11 cellular contexts compared by ENCODE assay signal in the genomic region with DNA sequence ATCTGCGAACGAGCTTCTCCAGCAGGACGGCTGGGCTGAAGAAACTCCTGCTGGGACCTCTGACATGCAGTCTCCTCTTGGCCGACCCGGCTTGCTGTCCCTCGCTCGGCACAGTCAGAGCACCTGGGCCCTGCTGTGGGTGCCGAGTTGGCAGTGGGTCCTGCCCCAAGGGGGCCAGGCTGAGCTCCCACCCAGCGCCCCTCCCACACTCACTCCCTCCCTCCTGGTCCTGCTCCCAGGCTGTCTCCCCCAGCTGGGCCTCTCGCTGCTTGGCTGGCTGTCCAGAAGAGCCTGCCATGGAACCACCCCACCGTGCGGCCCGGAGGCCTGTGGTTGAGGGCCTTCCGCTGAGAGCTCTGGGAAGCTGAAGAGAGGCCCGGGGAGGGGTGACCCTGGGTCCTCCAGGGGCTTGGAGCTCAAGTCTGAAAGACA. TPM values are rescaled to one million over a fixed set of nuclear protein-coding genes. Genes with fewer than 3 reads are reported as not detected.
A peak's percentile ranks its signal among the peaks of the same experiment; 100 is the strongest.
DNase-seq lines count a peak whose midpoint lies in the region; ATAC-seq and TF ChIP-seq lines count a peak whose summit lies in the region.
"Had no signal": no experiment of that assay in that cellular context is flagged by ENCODE, and none has a peak within 500 bp of the region (broad histone marks: within the 10 kb centered on the region; RNA-seq: fewer than 3 reads in every experiment).

No MANE protein-coding gene starts in this region.

- CTCF ChIA-PET in CD4-positive, alpha-beta memory T cell (lab: Charles Lee; ENCODE audit: partially characterized antibody): no interaction called here
- CTCF ChIA-PET in WTC11 (lab: Charles Lee): interaction anchor here (0.6 to 2.5 kb wide), 5 partner anchors 9 to 144 kb away, joined by 3 to 11 read pairs (median 5); no protein-coding TSS in a partner anchor

- peaks cover 0 to 11% of the 10 kb centered on the region in 2 donors for H3K36me3 Mint-ChIP-seq in CD4-positive, alpha-beta memory T cell
- H3K36me3 Mint-ChIP-seq in WTC11: no peaks in the 10 kb centered on the region

- WGBS in thymus: 67% methylated on average over 15 of the region's 15 CpGs

- H3K36me3 ChIP-seq in adipocyte (ENCODE audit: control insufficient read depth, insufficient read depth, low read length, severe bottlenecking): no peaks in the 10 kb centered on the region
- H3K36me3 ChIP-seq in muscle layer of duodenum (ENCODE audit: control insufficient read depth in 1 of 2, insufficient read depth in 2 of 2, low read length in 2 of 2): no peaks in the 10 kb centered on the region
- peaks cover 8% of the 10 kb centered on the region for H3K36me3 ChIP-seq in thymus (ENCODE audit: control insufficient read depth, insufficient read depth)
- no peaks in the 10 kb centered on the region for H3K36me3 ChIP-seq in CD4-positive, alpha-beta memory T cell (ENCODE audit: insufficient read depth, low read length)

- H3K9me3 Mint-ChIP-seq in CD4-positive, alpha-beta memory T cell: no peaks in the 10 kb centered on the region
- H3K9me3 Mint-ChIP-seq in WTC11: no peaks in the 10 kb centered on the region

- H3K27ac ChIP-seq in muscle layer of duodenum (ENCODE audit: low read length): peak overlapping the region; percentile 69
- peak overlapping the region; percentile 25 for H3K27ac ChIP-seq in thymus (ENCODE audit: low read depth)
- H3K27ac ChIP-seq in CD4-positive, alpha-beta memory T cell (ENCODE audit: low read depth, low read length): no peak overlapping the region

- POLR2A ChIA-PET in CD4-positive, alpha-beta memory T cell (lab: Charles Lee; ENCODE audit: partially characterized antibody): interaction anchor here (0.6 kb wide), 1 partner anchor 1064 kb away, joined by 3 read pairs; no protein-coding TSS in a partner anchor
- POLR2A ChIA-PET in WTC11 (lab: Charles Lee): interaction anchor here (0.6 kb wide), 1 partner anchor 34 kb away, joined by 3 read pairs; no protein-coding TSS in a partner anchor

- H3K4me3 ChIP-seq in adipocyte (ENCODE audit: low read length): peak overlapping the region; percentile 80
- H3K4me3 ChIP-seq in fibroblast of villous mesenchyme (ENCODE audit: low read depth, low read length): peak overlapping the region; percentile 37
- H3K4me3 ChIP-seq in muscle layer of duodenum (ENCODE audit: low read depth in 1 of 2, low read length in 2 of 2): peak overlapping the region in 1 of 2 donors; percentile 41
- no peak overlapping the region for H3K4me3 ChIP-seq in thymus (ENCODE audit: low read length)
- H3K4me3 ChIP-seq in CD4-positive, alpha-beta memory T cell (ENCODE audit: low read length in 2 of 2): no peak overlapping the region

- no peak overlapping the region for H3K4me3 Mint-ChIP-seq in CD4-positive, alpha-beta memory T cell
- no peak overlapping the region for H3K4me3 Mint-ChIP-seq in WTC11
- H3K4me3 Mint-ChIP-seq: T-helper 17 cell had no signal

- H3K27ac Mint-ChIP-seq in CD4-positive, alpha-beta memory T cell: no peak overlapping the region
- no peak overlapping the region for H3K27ac Mint-ChIP-seq in WTC11

- peak; percentile 53 for DNase-seq in adipocyte (ENCODE audit: low read depth)
- peak; percentile 78 for DNase-seq in fibroblast of villous mesenchyme (ENCODE audit: low read depth)
- DNase-seq in CD4-positive, alpha-beta memory T cell: no peak
- no peak for DNase-seq in cerebellar nuclear complex (lab: John Stamatoyannopoulos, UW)
- no peak for DNase-seq in WTC11 (ENCODE audit: low spot score)
- DNase-seq: activated naive CD4-positive, alpha-beta T cell treated with Interleukin-2 at 50 U/mL for 16 hours; NCI-H2029; T-helper 17 cell had no signal

- H3K9me3 ChIP-seq in adipocyte (ENCODE audit: control insufficient read depth, low read length) (no peaks in the 10 kb centered on the region), muscle layer of duodenum (ENCODE audit: control insufficient read depth in 1 of 2, low read length in 2 of 2) (no peaks in the 10 kb centered on the region), thymus (ENCODE audit: control insufficient read depth) (no peaks in the 10 kb centered on the region)
- no peaks in the 10 kb centered on the region for H3K9me3 ChIP-seq in CD4-positive, alpha-beta memory T cell (ENCODE audit: control insufficient read depth in 1 of 2, low read length in 2 of 2)

- peaks cover 44 to 90% (median 67%) of the 10 kb centered on the region in 4 donors for H3K4me1 Mint-ChIP-seq in CD4-positive, alpha-beta memory T cell
- H3K4me1 Mint-ChIP-seq in WTC11: peaks cover 32% of the 10 kb centered on the region

- H3K27me3 ChIP-seq in adipocyte (replicated peaks; ENCODE audit: control insufficient read depth, insufficient read depth, low read length) (no peaks in the 10 kb centered on the region), muscle layer of duodenum (ENCODE audit: low read depth, low read length) (no peaks in the 10 kb centered on the region), thymus (ENCODE audit: control insufficient read depth, insufficient read depth) (no peaks in the 10 kb centered on the region)
- no peaks in the 10 kb centered on the region for H3K27me3 ChIP-seq in CD4-positive, alpha-beta memory T cell (ENCODE audit: insufficient read depth, low read length)

- TF ChIP-seq CTCF in fibroblast of villous mesenchyme (IDR thresholded peaks at IDR 0.05; ENCODE audit: insufficient read depth, low read depth, low read length) (no peak), WTC11 (IDR thresholded peaks at IDR 0.05) (no peak)

- TF ChIP-seq POLR2A in GM18505 (IDR thresholded peaks at IDR 0.05; ENCODE audit: borderline replicate concordance, extremely low read depth, insufficient read depth, insufficient read length): no peak

- intact Hi-C loops in CD4-positive, alpha-beta memory T cell (cut with micrococcal nuclease): no loop called here

- H3K9ac ChIP-seq in adipocyte (ENCODE audit: low read length): peak overlapping the region; percentile 92

- ATAC-seq in GM18505 (IDR thresholded peaks at IDR 0.05; ENCODE audit: unreplicated experiment) (no peak), WTC11 (no peak)
- ATAC-seq: T-helper 17 cell had no signal

- H3K27me3 Mint-ChIP-seq in CD4-positive, alpha-beta memory T cell: no peaks in the 10 kb centered on the region
- H3K27me3 Mint-ChIP-seq in WTC11 (ENCODE audit: low read depth): no peaks in the 10 kb centered on the region
- H3K27me3 Mint-ChIP-seq: T-helper 17 cell had no signal

- H3K4me1 ChIP-seq in adipocyte (ENCODE audit: control insufficient read depth, insufficient read depth, low read length) (peaks cover 78% of the 10 kb centered on the region), muscle layer of duodenum (ENCODE audit: control insufficient read depth in 1 of 2, insufficient read depth in 2 of 2, low read length in 2 of 2) (peaks cover 22 to 75% of the 10 kb centered on the region in 2 donors), thymus (ENCODE audit: control insufficient read depth, insufficient read depth, low read length) (peaks cover 37% of the 10 kb centered on the region)
- H3K4me1 ChIP-seq in CD4-positive, alpha-beta memory T cell (ENCODE audit: insufficient read depth, low read length): peaks cover 84% of the 10 kb centered on the region

TF ChIP-seq in WTC11, 78 proteins besides CTCF, POLR2A, EP300 and RAD21 (continues in another document):
- no peak for TF ChIP-seq GABPB1 (CRISPR knock-in tag; IDR thresholded peaks at IDR 0.05)
- no peak for TF ChIP-seq SMAD3 (CRISPR knock-in tag; IDR thresholded peaks at IDR 0.05; ENCODE audit: borderline replicate concordance)
- TF ChIP-seq RELA (CRISPR knock-in tag; IDR thresholded peaks at IDR 0.05; ENCODE audit: borderline replicate concordance): no peak
- TF ChIP-seq, protein P1, sequence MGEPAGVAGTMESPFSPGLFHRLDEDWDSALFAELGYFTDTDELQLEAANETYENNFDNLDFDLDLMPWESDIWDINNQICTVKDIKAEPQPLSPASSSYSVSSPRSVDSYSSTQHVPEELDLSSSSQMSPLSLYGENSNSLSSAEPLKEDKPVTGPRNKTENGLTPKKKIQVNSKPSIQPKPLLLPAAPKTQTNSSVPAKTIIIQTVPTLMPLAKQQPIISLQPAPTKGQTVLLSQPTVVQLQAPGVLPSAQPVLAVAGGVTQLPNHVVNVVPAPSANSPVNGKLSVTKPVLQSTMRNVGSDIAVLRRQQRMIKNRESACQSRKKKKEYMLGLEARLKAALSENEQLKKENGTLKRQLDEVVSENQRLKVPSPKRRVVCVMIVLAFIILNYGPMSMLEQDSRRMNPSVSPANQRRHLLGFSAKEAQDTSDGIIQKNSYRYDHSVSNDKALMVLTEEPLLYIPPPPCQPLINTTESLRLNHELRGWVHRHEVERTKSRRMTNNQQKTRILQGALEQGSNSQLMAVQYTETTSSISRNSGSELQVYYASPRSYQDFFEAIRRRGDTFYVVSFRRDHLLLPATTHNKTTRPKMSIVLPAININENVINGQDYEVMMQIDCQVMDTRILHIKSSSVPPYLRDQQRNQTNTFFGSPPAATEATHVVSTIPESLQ (CRISPR knock-in tag; IDR thresholded peaks at IDR 0.05): no peak
- TF ChIP-seq, protein P2, sequence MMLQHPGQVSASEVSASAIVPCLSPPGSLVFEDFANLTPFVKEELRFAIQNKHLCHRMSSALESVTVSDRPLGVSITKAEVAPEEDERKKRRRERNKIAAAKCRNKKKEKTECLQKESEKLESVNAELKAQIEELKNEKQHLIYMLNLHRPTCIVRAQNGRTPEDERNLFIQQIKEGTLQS (CRISPR knock-in tag; conservative IDR thresholded peaks at IDR 0.05): no peak
- no peak for TF ChIP-seq JUN (CRISPR knock-in tag; IDR thresholded peaks at IDR 0.05)

RNA-seq across cellular contexts. Expression of a gene that starts 6.0 kb away (rescaled TPM):
- 120 and 142 TPM in 2 replicates for total RNA-seq in fibroblast of villous mesenchyme
- 110 TPM for polyA plus RNA-seq in thymus
- 100 to 1,000 TPM; 168 to 180 TPM for total RNA-seq in CD4-positive, alpha-beta memory T cell
- polyA plus RNA-seq in CD4-positive, alpha-beta memory T cell: 10 to 100 TPM; 10.6 to 27.8 TPM
- total RNA-seq in WTC11 (2021): 156 to 174 TPM (median 161 TPM) in 3 replicates

RNA-seq across cellular contexts. Expression of a gene that starts 52.6 kb away (rescaled TPM):
- total RNA-seq in fibroblast of villous mesenchyme (under 0.01 and 0.86 TPM in 2 replicates), WTC11 (2021) (0.83 to 2.4 TPM (median 1.9 TPM) in 3 replicates)
- 0.34 TPM for polyA plus RNA-seq in thymus
- 1 to 10 TPM; 1.2 to 1.4 TPM for total RNA-seq in CD4-positive, alpha-beta memory T cell
- not detected for polyA plus RNA-seq in CD4-positive, alpha-beta memory T cell

Comparison
In these comparisons a context has a peak if more than half of its experiments do, and no peak if none do; other contexts are left out.
1. DNase-seq: peak in adipocyte (single experiment) and fibroblast of villous mesenchyme (single experiment); none in CD4-positive, alpha-beta memory T cell (0 of 5), cerebellar nuclear complex (0 of 2) and WTC11 (single experiment).
2. H3K4me3 ChIP-seq: peak in adipocyte (single experiment) and fibroblast of villous mesenchyme (single experiment); none in thymus (single experiment) and CD4-positive, alpha-beta memory T cell (0 of 2).